24 cellular contexts compared by ENCODE assay signal in genomic region chr3:156802827-156803606, GRCh38. TPM values are rescaled to one million over a fixed set of nuclear protein-coding genes. Genes with fewer than 3 reads are reported as not detected.
"Had no signal": no experiment of that assay in that cellular context is flagged by ENCODE, and none has a peak within 500 bp of the region (broad histone marks: within the 10 kb centered on the region; RNA-seq: fewer than 3 reads in every experiment).

No MANE protein-coding gene starts in this region.

- H3K27me3 Mint-ChIP-seq: dendritic cell treated with granulocyte-macrophage colony-stimulating factor and Interleukin-4, amounts not matched to agents 40 ng/mL and 50 ng/mL, for 4 days; effector memory CD8-positive, alpha-beta T cell; naive B cell had no signal

- H3K27me3 ChIP-seq: heart left ventricle, spleen, stomach, transverse colon had no signal

- H3K36me3 ChIP-seq: heart left ventricle, spleen, stomach, thoracic aorta, transverse colon had no signal

- ATAC-seq: effector memory CD8-positive, alpha-beta T cell; heart left ventricle; left colon; left ventricle myocardium superior; psoas muscle; sciatic nerve had no signal

- H3K4me1 ChIP-seq: heart left ventricle, psoas muscle, spleen, stomach, transverse colon had no signal

- DNase-seq: effector memory CD8-positive, alpha-beta T cell; heart left ventricle; hippocampal formation; left colon; left ventricle myocardium superior; mesenchymal stem cell; naive B cell; occipital lobe; psoas muscle; retina; spleen; stimulated activated CD4-positive, alpha-beta T cell treated with anti-CD3 and anti-CD28 coated beads, Interleukin-2, amount 100 ng/mL, for 24 hours; stimulated activated naive CD4-positive, alpha-beta T cell; stomach; substantia nigra; transverse colon had no signal

- H3K9me3 ChIP-seq: psoas muscle, thoracic aorta had no signal

- H3K27ac ChIP-seq: heart left ventricle, psoas muscle, spleen, stomach, thoracic aorta, transverse colon had no signal

- H3K4me3 Mint-ChIP-seq: dendritic cell treated with granulocyte-macrophage colony-stimulating factor and Interleukin-4, amounts not matched to agents 40 ng/mL and 50 ng/mL, for 4 days; effector memory CD8-positive, alpha-beta T cell; naive B cell; nephron had no signal

- FAIRE-seq: colon, frontal cortex had no signal

- H3K4me3 ChIP-seq: heart left ventricle, lung, psoas muscle, spleen, stomach, thoracic aorta, transverse colon had no signal

- H3K27ac Mint-ChIP-seq: dendritic cell treated with granulocyte-macrophage colony-stimulating factor and Interleukin-4, amounts not matched to agents 40 ng/mL and 50 ng/mL, for 4 days; effector memory CD8-positive, alpha-beta T cell; nephron had no signal

- H3K4me1 Mint-ChIP-seq: nephron had no signal

RNA-seq across cellular contexts. Expression of gene LEKR1, which starts 23.1 kb away (rescaled TPM):
- total RNA-seq: glomerular endothelial cell had no signal
